ENCODE assay signal across 9 cellular contexts in genomic region chr11:14386895-14387480, GRCh38. TPM values are rescaled to one million over a fixed set of nuclear protein-coding genes. Genes with fewer than 3 reads are reported as not detected.
A peak's percentile ranks its signal among the peaks of the same experiment; 100 is the strongest.
DNase-seq lines count a peak whose midpoint lies in the region; ATAC-seq and TF ChIP-seq lines count a peak whose summit lies in the region.
"Had no signal": no experiment of that assay in that cellular context is flagged by ENCODE, and none has a peak within 500 bp of the region (broad histone marks: within the 10 kb centered on the region; RNA-seq: fewer than 3 reads in every experiment).

No MANE protein-coding gene starts in this region.

- H3K4me2 ChIP-seq in PC-9: no peak overlapping the region

- DNase-seq in H7 (peak; percentile 63), WERI-Rb-1 (peak; percentile 11), head of caudate nucleus (peak; percentile 48 to 95 (median 84)), ovary (peak; percentile 24 to 50 (median 42)), PC-9 (no peak), HUDEP-2 (lab: John Stamatoyannopoulos, UW; ENCODE audit: unreplicated experiment in 76 of 76) (no peak)
- DNase-seq: NCI-H187 had no signal

- TF ChIP-seq POLR2A in ovary (IDR thresholded peaks at IDR 0.05): no peak

- no peak for TF ChIP-seq CTCF in WERI-Rb-1 (IDR thresholded peaks at IDR 0.05; ENCODE audit: low read depth, low read length)
- no peak for TF ChIP-seq CTCF in ovary (IDR thresholded peaks at IDR 0.05)
- TF ChIP-seq CTCF in PC-9 (conservative IDR thresholded peaks at IDR 0.05): no peak

- H3K4me1 ChIP-seq in ovary (ENCODE audit: insufficient read depth): peaks cover 3% of the 10 kb centered on the region
- 0 out of 2 replicates have a peak, but pooled peaks cover under 1% of the 10 kb centered on the region for H3K4me1 ChIP-seq in PC-9 (replicated peaks; ENCODE audit: insufficient read depth)

- TF ChIP-seq EP300 in ovary (IDR thresholded peaks at IDR 0.05): no peak

- 12 to 16% (median 15%) methylated on average over 4 of the region's 4 CpGs for WGBS in ovary, 3 donors

- H3K4me3 ChIP-seq in H7 (ENCODE audit: insufficient read depth, low read depth, low read length): no peak overlapping the region
- H3K4me3 ChIP-seq in WERI-Rb-1 (ENCODE audit: low read depth, low read length): no peak overlapping the region
- H3K4me3 ChIP-seq in ovary: no peak overlapping the region
- H3K4me3 ChIP-seq in PC-9: no peak overlapping the region

- H3K27ac ChIP-seq in WERI-Rb-1: no peak overlapping the region
- no peak overlapping the region for H3K27ac ChIP-seq in ovary
- no peak overlapping the region for H3K27ac ChIP-seq in PC-9

- no peaks in the 10 kb centered on the region for H3K9me2 ChIP-seq in PC-9 (ENCODE audit: insufficient read depth)

- no peaks in the 10 kb centered on the region for H3K36me3 ChIP-seq in H7 (replicated peaks; ENCODE audit: control insufficient read depth, insufficient read depth, low read length)
- H3K36me3 ChIP-seq in WERI-Rb-1: no peaks in the 10 kb centered on the region
- no peaks in the 10 kb centered on the region for H3K36me3 ChIP-seq in ovary
- H3K36me3 ChIP-seq in PC-9 (ENCODE audit: low read depth): no peaks in the 10 kb centered on the region

- POLR2A ChIA-PET in PC-9 (lab: Charles Lee; ENCODE audit: unreplicated experiment): no interaction called here

- H3K27me3 ChIP-seq in H7 (ENCODE audit: control insufficient read depth, insufficient read depth, low read length) (peaks cover 2% of the 10 kb centered on the region), WERI-Rb-1 (ENCODE audit: insufficient read depth, low read depth, severe bottlenecking) (no peaks in the 10 kb centered on the region), ovary (no peaks in the 10 kb centered on the region), PC-9 (ENCODE audit: insufficient read depth, low read depth) (no peaks in the 10 kb centered on the region)

- BruUV-seq in PC-9 (replicated peaks; lab: Mats Ljungman, UMichigan): no TSS peak

- H3K9me3 ChIP-seq in WERI-Rb-1 (ENCODE audit: severe bottlenecking) (no peaks in the 10 kb centered on the region), ovary (no peaks in the 10 kb centered on the region), PC-9 (ENCODE audit: insufficient read depth, low read depth) (no peaks in the 10 kb centered on the region)

- no peak overlapping the region for H2AFZ ChIP-seq in PC-9

- H4K20me1 ChIP-seq in PC-9 (ENCODE audit: insufficient read depth): no peaks in the 10 kb centered on the region

- CTCF ChIA-PET in PC-9 (lab: Charles Lee): no interaction called here

- no peak for ATAC-seq in HG03196 (IDR thresholded peaks at IDR 0.05; ENCODE audit: unreplicated experiment)
- no peak for ATAC-seq in HG02623 (IDR thresholded peaks at IDR 0.05; ENCODE audit: unreplicated experiment)

- no peaks in the 10 kb centered on the region for H3F3A ChIP-seq in PC-9 (ENCODE audit: insufficient read depth, low read depth)

- no peaks in the 10 kb centered on the region for H3K79me2 ChIP-seq in PC-9 (ENCODE audit: low read depth)

- intact Hi-C loops in head of caudate nucleus (cut with DNase I) (no loop called here), ovary (cut with DNase I) (no loop called here), PC-9 (cut with micrococcal nuclease; ENCODE audit: unreplicated experiment) (no loop called here)

RNA-seq across cellular contexts. Expression of gene RRAS2, which starts 28.0 kb away (rescaled TPM):
- 118 and 121 TPM in 2 replicates for total RNA-seq in H7 (2014; rRNA removed; shearing (Covaris generic))
- total RNA-seq in ovary (10 to 100 TPM; 29.1 to 45.2 (median 36.0) TPM), PC-9 (2021) (30.7 and 42.2 TPM in 2 replicates)
- 10 to 100 TPM; 25.7 to 32.2 TPM for polyA plus RNA-seq in ovary

Comparison
In these comparisons a context has a peak if more than half of its experiments do, and no peak if none do; other contexts are left out.
1. DNase-seq: peak in H7 (single experiment), WERI-Rb-1 (single experiment), head of caudate nucleus (42 of 42) and ovary (5 of 5); none in PC-9 (0 of 2) and HUDEP-2 (0 of 76).